ENCODE assay signal across 1 cellular context in genomic region chr14:100567009-100567876, GRCh38.
TF ChIP-seq lines count a peak whose summit lies in the region.

No MANE protein-coding gene starts in this region.

TF ChIP-seq in K562, 482 proteins besides CTCF, POLR2A, EP300 and RAD21 (continued from another document):
- no peak for TF ChIP-seq NFRKB (IDR thresholded peaks at IDR 0.05; ENCODE audit: low read depth)
- TF ChIP-seq SNRNP70 (optimal IDR thresholded peaks at IDR 0.05; ENCODE audit: low read depth, low read length): no peak
- no peak for TF ChIP-seq CBX8 (IDR thresholded peaks at IDR 0.05; ENCODE audit: borderline replicate concordance, extremely low read depth, low read depth, low read length, poor library complexity, severe bottlenecking)
- no peak for TF ChIP-seq ZNF318 (IDR thresholded peaks at IDR 0.05; ENCODE audit: borderline replicate concordance in 1 of 2, low read depth in 1 of 2)
- no peak for TF ChIP-seq GTF2A2 (tag; IDR thresholded peaks at IDR 0.05)
- no peak for TF ChIP-seq NR2C1 (IDR thresholded peaks at IDR 0.05)
- TF ChIP-seq NR2C1 (tag; IDR thresholded peaks at IDR 0.05): 0 out of 2 replicates have a peak, but pooled peaks have one; percentile 18
- no peak for TF ChIP-seq ZNF639 (CRISPR knock-in tag; conservative IDR thresholded peaks at IDR 0.05 in 1 of 2, IDR thresholded peaks at IDR 0.05 in 1 of 2)
- TF ChIP-seq PHB (CRISPR knock-in tag; IDR thresholded peaks at IDR 0.05): no peak
- no peak for TF ChIP-seq NR2C2 (CRISPR knock-in tag; IDR thresholded peaks at IDR 0.05)
- TF ChIP-seq NR2C2 (tag; IDR thresholded peaks at IDR 0.05): peak; percentile 48; the same call in 1 of the 2 replicates
- no peak for TF ChIP-seq BCLAF1 (IDR thresholded peaks at IDR 0.05; ENCODE audit: borderline replicate concordance in 1 of 2, control insufficient read depth in 1 of 2, low read depth in 2 of 2, low read length in 1 of 2)
- peak; percentile 44 for TF ChIP-seq EGR1 (conservative IDR thresholded peaks at IDR 0.05)
- TF ChIP-seq ZNF77 (CRISPR knock-in tag; IDR thresholded peaks at IDR 0.05): no peak
- no peak for TF ChIP-seq ATF7 (IDR thresholded peaks at IDR 0.05)
- TF ChIP-seq RBM22 (IDR thresholded peaks at IDR 0.05; ENCODE audit: low read depth, low read length, poor library complexity, severe bottlenecking): no peak
